Comparison of ENCODE assay signal across 8 cellular contexts in the genomic region with DNA sequence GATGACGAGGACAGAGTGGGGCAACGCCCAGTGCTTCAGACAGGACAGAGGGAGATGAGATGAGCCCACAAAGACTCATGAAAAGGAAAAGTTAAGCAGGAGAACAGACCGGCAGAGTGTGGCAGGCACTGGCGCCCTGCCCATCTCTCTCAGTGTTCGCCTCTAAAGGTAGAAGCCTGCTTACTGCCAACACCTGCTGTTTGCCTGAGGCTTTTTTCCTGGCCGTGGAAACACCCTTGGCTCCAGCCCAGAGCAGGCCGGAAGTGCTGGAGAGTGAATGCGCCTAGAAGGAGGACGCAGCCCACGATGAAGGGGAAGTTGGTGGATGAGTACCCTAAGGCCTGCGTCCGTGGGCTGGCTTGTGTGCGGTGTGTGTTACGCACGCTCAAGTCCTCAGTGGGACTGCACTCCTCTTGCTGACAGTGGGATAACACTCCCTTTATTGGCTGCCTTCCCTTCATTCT. TPM values are rescaled to one million over a fixed set of nuclear protein-coding genes. Genes with fewer than 3 reads are reported as not detected.
DNase-seq lines count a peak whose midpoint lies in the region; ATAC-seq and TF ChIP-seq lines count a peak whose summit lies in the region.
"Had no signal": no experiment of that assay in that cellular context is flagged by ENCODE, and none has a peak within 500 bp of the region (broad histone marks: within the 10 kb centered on the region; RNA-seq: fewer than 3 reads in every experiment).

No MANE protein-coding gene starts in this region.

- H3K4ac ChIP-seq in neuronal stem cell (ENCODE audit: low read length) = no peak overlapping the region

- H3K27me3 ChIP-seq in neuronal stem cell (ENCODE audit: control insufficient read depth in 3 of 3, insufficient read depth in 3 of 3, low read depth in 1 of 3, low read length in 3 of 3) = peaks cover 0 to 2% (median 0%) of the 10 kb centered on the region in 3 experiments

- peak overlapping the region in 1 of 2 donors; percentile 50 for H3K4me3 ChIP-seq in neuronal stem cell (ENCODE audit: low read length in 2 of 2)
- H3K4me3 ChIP-seq: SK-N-MC had no signal

- H3K18ac ChIP-seq in neuronal stem cell (ENCODE audit: low read length) = no peak overlapping the region

- H3K14ac ChIP-seq in neuronal stem cell (ENCODE audit: low read length) = no peak overlapping the region

- no peak overlapping the region for H3K4me3 Mint-ChIP-seq in stimulated activated effector memory CD8-positive, alpha-beta T cell treated with anti-CD3 and anti-CD28 coated beads, Interleukin-12 subunit alpha, Interleukin-12 subunit beta, amount 100 ng/mL, for 72 hours

- H2BK12ac ChIP-seq in neuronal stem cell (ENCODE audit: low read length) = no peak overlapping the region

- no peaks in the 10 kb centered on the region for H3K79me1 ChIP-seq in neuronal stem cell (ENCODE audit: low read depth, low read length)

- no peak overlapping the region for H2BK120ac ChIP-seq in neuronal stem cell (ENCODE audit: low read depth, low read length)

- H3K36me3 ChIP-seq in neuronal stem cell (replicated peaks in 1 of 2; ENCODE audit: control insufficient read depth in 2 of 2, insufficient read depth in 2 of 2, low read length in 2 of 2) = no peaks in the 10 kb centered on the region

- H2AFZ ChIP-seq in neuronal stem cell (ENCODE audit: low read length) = no peak overlapping the region

- WGBS in neuronal stem cell (ENCODE audit: extremely low coverage in 2 of 2, insufficient read length in 2 of 2, insufficient replicate concordance in 1 of 2), 2 donors = no CpG with 5 or more reads among the region's 15 CpGs

- peaks cover 8% of the 10 kb centered on the region for H3K36me3 Mint-ChIP-seq in stimulated activated effector memory CD8-positive, alpha-beta T cell treated with anti-CD3 and anti-CD28 coated beads, Interleukin-12 subunit alpha, Interleukin-12 subunit beta, amount 100 ng/mL, for 72 hours

- H3K27ac Mint-ChIP-seq in stimulated activated effector memory CD8-positive, alpha-beta T cell treated with anti-CD3 and anti-CD28 coated beads, Interleukin-12 subunit alpha, Interleukin-12 subunit beta, amount 100 ng/mL, for 72 hours = peak overlapping the region; percentile 5

- no peak for TF ChIP-seq POLR2A in erythroblast (IDR thresholded peaks at IDR 0.05; ENCODE audit: low read length)

- no peak overlapping the region for H3K9ac ChIP-seq in neuronal stem cell (ENCODE audit: low read depth, low read length, poor library complexity)

- no peak overlapping the region for H3K27ac ChIP-seq in neuronal stem cell (replicated peaks; ENCODE audit: low read length)
- H3K27ac ChIP-seq: SK-N-MC had no signal

- no peak overlapping the region for H3K4me2 ChIP-seq in neuronal stem cell (ENCODE audit: insufficient read depth, low read length, poor library complexity, severe bottlenecking)

- peaks cover 5% of the 10 kb centered on the region in 2 donors for H3K4me1 ChIP-seq in neuronal stem cell (ENCODE audit: control insufficient read depth in 2 of 2, insufficient read depth in 1 of 2, low read depth in 1 of 2, low read length in 2 of 2)

- ATAC-seq in stimulated activated effector memory CD8-positive, alpha-beta T cell treated with anti-CD3 and anti-CD28 coated beads, Interleukin-12 subunit alpha, Interleukin-12 subunit beta, amount 100 ng/mL, for 72 hours = no peak
- ATAC-seq in GM18502 (IDR thresholded peaks at IDR 0.05; ENCODE audit: poor library complexity, unreplicated experiment) = no peak

- DNase-seq in LoVo (ENCODE audit: low spot score) (peak; percentile 83), NCI-H748 (lab: John Stamatoyannopoulos, UW; ENCODE audit: unreplicated experiment) (peak; percentile 96), erythroblast (lab: John Stamatoyannopoulos, UW) (peak; percentile 14 to 41), neuronal stem cell (ENCODE audit: low spot score) (no peak)
- DNase-seq in stimulated activated effector memory CD8-positive, alpha-beta T cell treated with anti-CD3 and anti-CD28 coated beads, Interleukin-12 subunit alpha, Interleukin-12 subunit beta, amount 100 ng/mL, for 72 hours (ENCODE audit: low spot score in 2 of 2) = no peak
- no peak for DNase-seq in activated CD4-positive, alpha-beta T cell treated with anti-CD3 and anti-CD28 coated beads, Interleukin-2, amount 50 U/mL, for 48 hours

- H3K4me1 Mint-ChIP-seq in stimulated activated effector memory CD8-positive, alpha-beta T cell treated with anti-CD3 and anti-CD28 coated beads, Interleukin-12 subunit alpha, Interleukin-12 subunit beta, amount 100 ng/mL, for 72 hours = peaks cover 42% of the 10 kb centered on the region

- no peak overlapping the region for H2AK5ac ChIP-seq in neuronal stem cell (ENCODE audit: low read depth, low read length)

- no peak overlapping the region for H3K23ac ChIP-seq in neuronal stem cell (ENCODE audit: low read depth, low read length, poor library complexity)

- H4K8ac ChIP-seq in neuronal stem cell (ENCODE audit: low read depth, low read length) = no peak overlapping the region

- no peak overlapping the region for H2BK5ac ChIP-seq in neuronal stem cell (ENCODE audit: low read length)

- H4K91ac ChIP-seq in neuronal stem cell (ENCODE audit: low read depth, low read length, poor library complexity) = no peak overlapping the region

- no peak overlapping the region for H2BK15ac ChIP-seq in neuronal stem cell (ENCODE audit: low read length)

- no peaks in the 10 kb centered on the region for H3K9me3 Mint-ChIP-seq in stimulated activated effector memory CD8-positive, alpha-beta T cell treated with anti-CD3 and anti-CD28 coated beads, Interleukin-12 subunit alpha, Interleukin-12 subunit beta, amount 100 ng/mL, for 72 hours

- H3K9me3 ChIP-seq in neuronal stem cell (replicated peaks in 1 of 2; ENCODE audit: control insufficient read depth in 2 of 2, insufficient read depth in 1 of 2, low read depth in 1 of 2, low read length in 2 of 2) = no peaks in the 10 kb centered on the region

RNA-seq across cellular contexts. Expression of gene FOXP4, which starts 9.3 kb away (rescaled TPM):
- polyA plus RNA-seq in neuronal stem cell (2013, experiment 1 of 2) = 43.1 TPM
- 44.6 TPM for polyA plus RNA-seq in neuronal stem cell (2013, experiment 2 of 2)

Comparison
In these comparisons a context has a peak if more than half of its experiments do, and no peak if none do; other contexts are left out.
1. DNase-seq: peak in LoVo (single experiment), NCI-H748 (single experiment) and erythroblast (2 of 2); none in stimulated activated effector memory CD8-positive, alpha-beta T cell treated with anti-CD3 and anti-CD28 coated beads, Interleukin-12 subunit alpha, Interleukin-12 subunit beta, amount 100 ng/mL, for 72 hours (0 of 2), neuronal stem cell (single experiment) and activated CD4-positive, alpha-beta T cell treated with anti-CD3 and anti-CD28 coated beads, Interleukin-2, amount 50 U/mL, for 48 hours (0 of 2).